25 cellular contexts compared by ENCODE assay signal in the genomic region with DNA sequence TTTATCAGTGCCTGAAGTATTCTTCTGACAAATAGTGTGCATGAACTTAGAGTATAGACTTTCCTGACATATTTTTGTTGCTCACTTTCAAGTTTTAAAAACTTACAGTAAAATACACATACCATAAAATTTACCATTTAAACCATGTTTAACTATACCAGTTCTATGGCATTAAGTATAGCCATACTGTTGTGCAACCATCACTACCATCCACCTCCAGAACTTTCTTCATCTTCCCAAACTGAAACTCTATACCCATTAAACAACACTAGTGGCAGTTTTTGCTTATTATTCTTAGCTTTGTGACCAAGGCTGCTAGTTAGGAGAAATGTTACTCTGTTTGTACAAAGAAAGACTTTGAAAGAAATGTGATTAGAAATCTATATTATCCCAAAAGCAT. TPM values are rescaled to one million over a fixed set of nuclear protein-coding genes. Genes with fewer than 3 reads are reported as not detected.
"Had no signal": no experiment of that assay in that cellular context is flagged by ENCODE, and none has a peak within 500 bp of the region (broad histone marks: within the 10 kb centered on the region; RNA-seq: fewer than 3 reads in every experiment).

No MANE protein-coding gene starts in this region.

- H3K9me3 ChIP-seq: esophagus squamous epithelium, mucosa of descending colon, neutrophil, sigmoid colon had no signal

- H3K4me1 Mint-ChIP-seq: stimulated activated naive B cell treated with anti-CD40 and anti-IgM and Interleukin-4, amounts not matched to agents 10 μg/mL and 1 μg/mL and 100 μg/mL, for 72 hours; stimulated activated naive CD8-positive, alpha-beta T cell treated with anti-CD3 and anti-CD28 coated beads, Interleukin-15, amount 100 ng/mL, for 72 hours had no signal

- H3K4me3 Mint-ChIP-seq: dendritic cell treated with granulocyte-macrophage colony-stimulating factor and Interleukin-4, amounts not matched to agents 40 ng/mL and 50 ng/mL, for 4 days; naive thymus-derived CD8-positive, alpha-beta T cell; stimulated activated naive B cell treated with anti-CD40 and anti-IgM and Interleukin-4, amounts not matched to agents 10 μg/mL and 1 μg/mL and 100 μg/mL, for 72 hours; stimulated activated naive CD8-positive, alpha-beta T cell treated with anti-CD3 and anti-CD28 coated beads, Interleukin-15, amount 100 ng/mL, for 72 hours had no signal

- H3K36me3 ChIP-seq: esophagus squamous epithelium, neutrophil, sigmoid colon had no signal

- H3K4me3 ChIP-seq: esophagus squamous epithelium, mucosa of descending colon, sigmoid colon, skin epidermis had no signal

- H3K27me3 ChIP-seq: esophagus squamous epithelium, neutrophil, sigmoid colon had no signal

- H3K27me3 Mint-ChIP-seq: dendritic cell treated with granulocyte-macrophage colony-stimulating factor and Interleukin-4, amounts not matched to agents 40 ng/mL and 50 ng/mL, for 4 days; naive thymus-derived CD8-positive, alpha-beta T cell; stimulated activated naive B cell treated with anti-CD40 and anti-IgM and Interleukin-4, amounts not matched to agents 10 μg/mL and 1 μg/mL and 100 μg/mL, for 72 hours; stimulated activated naive CD8-positive, alpha-beta T cell treated with anti-CD3 and anti-CD28 coated beads, Interleukin-15, amount 100 ng/mL, for 72 hours had no signal

- H3K27ac ChIP-seq: neutrophil, sigmoid colon, skin epidermis had no signal

- H3K36me3 Mint-ChIP-seq: stimulated activated naive B cell treated with anti-CD40 and anti-IgM and Interleukin-4, amounts not matched to agents 10 μg/mL and 1 μg/mL and 100 μg/mL, for 72 hours had no signal

- H3K27ac Mint-ChIP-seq: dendritic cell treated with granulocyte-macrophage colony-stimulating factor and Interleukin-4, amounts not matched to agents 40 ng/mL and 50 ng/mL, for 4 days; naive thymus-derived CD8-positive, alpha-beta T cell; stimulated activated naive B cell treated with anti-CD40 and anti-IgM and Interleukin-4, amounts not matched to agents 10 μg/mL and 1 μg/mL and 100 μg/mL, for 72 hours; stimulated activated naive CD8-positive, alpha-beta T cell treated with anti-CD3 and anti-CD28 coated beads, Interleukin-15, amount 100 ng/mL, for 72 hours had no signal

- ATAC-seq: left lobe of liver; mucosa of descending colon; naive thymus-derived CD8-positive, alpha-beta T cell; stimulated activated naive B cell treated with anti-CD40 and anti-IgM and Interleukin-4, amounts not matched to agents 10 μg/mL and 1 μg/mL and 100 μg/mL, for 72 hours; stimulated activated naive CD8-positive, alpha-beta T cell treated with anti-CD3 and anti-CD28 coated beads, Interleukin-15, amount 100 ng/mL, for 72 hours had no signal

- DNase-seq: esophagus squamous epithelium; foreskin melanocyte; head of caudate nucleus; hypothalamus; islet precursor cell; mucosa of descending colon; naive thymus-derived CD8-positive, alpha-beta T cell; posterior cingulate gyrus; sigmoid colon; stimulated activated CD4-positive, alpha-beta T cell treated with anti-CD3 and anti-CD28 coated beads, Interleukin-2, amount 100 ng/mL, for 24 hours; stimulated activated CD4-positive, alpha-beta T cell treated with anti-CD3 and anti-CD28 coated beads, Interleukin-4, amount 100 ng/mL, for 4 hours; stimulated activated naive B cell treated with anti-CD40 and anti-IgM and Interleukin-4, amounts not matched to agents 10 μg/mL and 1 μg/mL and 100 μg/mL, for 72 hours; stimulated activated naive CD8-positive, alpha-beta T cell treated with anti-CD3 and anti-CD28 coated beads, Interleukin-15, amount 100 ng/mL, for 72 hours; substantia nigra; trophoblast cell had no signal

RNA-seq across cellular contexts. Expression of a gene that starts 33.1 kb away (rescaled TPM):
- total RNA-seq: esophagus squamous epithelium; left lobe of liver; lower leg skin; mucosa of descending colon; naive thymus-derived CD8-positive, alpha-beta T cell; osteoblast; pulmonary artery endothelial cell; sigmoid colon; urinary bladder had no signal
- polyA plus RNA-seq: naive thymus-derived CD8-positive, alpha-beta T cell; neural cell; sigmoid colon; thymus had no signal
